In genomic region chr16:14399397-14400284, GRCh38 we compare ENCODE assay signal across 8 cellular contexts.
A peak's percentile ranks its signal among the peaks of the same experiment; 100 is the strongest.
DNase-seq lines count a peak whose midpoint lies in the region; ATAC-seq and TF ChIP-seq lines count a peak whose summit lies in the region.

No MANE protein-coding gene starts in this region.

- peaks cover 16% of the 10 kb centered on the region for H3K4me1 ChIP-seq in SJSA1 (replicated peaks)
- H3K4me1 ChIP-seq in cardiac muscle cell (ENCODE audit: low read depth), result peaks cover 6% of the 10 kb centered on the region

- peak; percentile 73 for ATAC-seq in HG02798 (IDR thresholded peaks at IDR 0.05; ENCODE audit: poor library complexity, unreplicated experiment)
- no peak for ATAC-seq in GM19324 (IDR thresholded peaks at IDR 0.05; ENCODE audit: low FRiP score, unreplicated experiment)

- DNase-seq in Calu3 (peak; percentile 73), SJSA1 (ENCODE audit: low read depth in 1 of 2, low spot score in 2 of 2) (peak; percentile 82 to 85), cardiac muscle cell (ENCODE audit: low read depth in 1 of 2, low spot score in 1 of 2) (peak; percentile 19 to 58), SHP77 treated with DMSO at 0.1 percent for 48 hours (lab: John Stamatoyannopoulos, UW) (no peak)
- no peak for DNase-seq in activated T-cell treated with anti-CD3 and anti-CD28 coated beads, Interleukin-2, amount 50 U/mL, for 48 hours

- TF ChIP-seq CTCF in Calu3 (IDR thresholded peaks at IDR 0.05; ENCODE audit: unreplicated experiment) (no peak), cardiac muscle cell (IDR thresholded peaks at IDR 0.05; ENCODE audit: low read depth, low read length) (no peak)

- TSS peak; percentile 89 for BruUV-seq in Calu3 (replicated peaks; lab: Mats Ljungman, UMichigan)

- H3K27me3 Mint-ChIP-seq in Calu3 (ENCODE audit: unreplicated experiment), result no peaks in the 10 kb centered on the region

- H3K9me3 Mint-ChIP-seq in Calu3 (ENCODE audit: low read depth, unreplicated experiment), result no peaks in the 10 kb centered on the region

- peak overlapping the region; percentile 87 for H3K27ac Mint-ChIP-seq in Calu3 (ENCODE audit: unreplicated experiment)

- peak overlapping the region; percentile 64 for H3K27ac ChIP-seq in SJSA1
- peak overlapping the region; percentile 63 for H3K27ac ChIP-seq in cardiac muscle cell
- peak overlapping the region in 14 of 21 experiments; percentile 25 to 80 (median 50) for H3K27ac ChIP-seq in skin epidermis

- H3K27me3 ChIP-seq in SJSA1 (replicated peaks), result no peaks in the 10 kb centered on the region
- no peaks in the 10 kb centered on the region for H3K27me3 ChIP-seq in cardiac muscle cell

- no peaks in the 10 kb centered on the region for H3K9me3 ChIP-seq in SJSA1 (replicated peaks)
- no peaks in the 10 kb centered on the region for H3K9me3 ChIP-seq in cardiac muscle cell (ENCODE audit: low read depth)

- peaks cover 30% of the 10 kb centered on the region for H3K4me1 Mint-ChIP-seq in Calu3 (ENCODE audit: low read depth, unreplicated experiment)

- CTCF ChIA-PET in Calu3 (lab: Charles Lee), result interaction anchor here (0.9 kb wide), 1 partner anchor 87 kb away, joined by 4 read pairs; no protein-coding TSS in a partner anchor

- H3K36me3 Mint-ChIP-seq in Calu3 (ENCODE audit: insufficient read depth, unreplicated experiment), result peaks cover 18% of the 10 kb centered on the region

- no peaks in the 10 kb centered on the region for H3K36me3 ChIP-seq in SJSA1
- no peaks in the 10 kb centered on the region for H3K36me3 ChIP-seq in cardiac muscle cell

- H3K4me3 Mint-ChIP-seq in Calu3 (ENCODE audit: low read depth, unreplicated experiment), result peak overlapping the region; percentile 31

- H3K4me3 ChIP-seq in SJSA1, result no peak overlapping the region
- no peak overlapping the region for H3K4me3 ChIP-seq in cardiac muscle cell
- no peak overlapping the region for H3K4me3 ChIP-seq in skin epidermis

- intact Hi-C loops in Calu3 (cut with micrococcal nuclease; ENCODE audit: unreplicated experiment), result loop anchor here (5.0 to 10.0 kb wide), 2 partner anchors 88 to 125 kb away; no protein-coding TSS in a partner anchor

Comparison
In these comparisons a context has a peak if more than half of its experiments do, and no peak if none do; other contexts are left out.
1. DNase-seq: peak in Calu3 (single experiment), SJSA1 (2 of 2) and cardiac muscle cell (2 of 2); none in activated T-cell treated with anti-CD3 and anti-CD28 coated beads, Interleukin-2, amount 50 U/mL, for 48 hours (0 of 2) and SHP77 treated with DMSO at 0.1 percent for 48 hours (single experiment).
2. Peak in every context shown above with its lines, with median percentiles within 50 percentile points of each other: H3K27ac ChIP-seq.